In genomic region chr5:10301266-10301665, GRCh38 we compare ENCODE assay signal across 13 cellular contexts. TPM values are rescaled to one million over a fixed set of nuclear protein-coding genes. Genes with fewer than 3 reads are reported as not detected.
A peak's percentile ranks its signal among the peaks of the same experiment; 100 is the strongest.
DNase-seq lines count a peak whose midpoint lies in the region; ATAC-seq and TF ChIP-seq lines count a peak whose summit lies in the region.
"Had no signal": no experiment of that assay in that cellular context is flagged by ENCODE, and none has a peak within 500 bp of the region (broad histone marks: within the 10 kb centered on the region; RNA-seq: fewer than 3 reads in every experiment).

No MANE protein-coding gene starts in this region.

- H4K20me1 ChIP-seq in GM23338 (replicated peaks; ENCODE audit: insufficient read depth), result peaks cover 6% of the 10 kb centered on the region; the same call in 1 of the 2 replicates

- peaks cover 5% of the 10 kb centered on the region for H3K9me3 Mint-ChIP-seq in GM23338

- no peak for TF ChIP-seq CTCF in Peyer's patch (IDR thresholded peaks at IDR 0.05)
- no peak for TF ChIP-seq CTCF in foreskin fibroblast (IDR thresholded peaks at IDR 0.05; ENCODE audit: low read depth, low read length)
- no peak for TF ChIP-seq CTCF in GM23338 (conservative IDR thresholded peaks at IDR 0.05; ENCODE audit: low read depth in 2 of 2)

- in situ Hi-C loops in Caki2 (cut with HindIII; ENCODE audit: low pct_unique_long_range_greater_than_20kb, low sequenced_read_pairs), result no loop called here

- H3K4me2 ChIP-seq in GM23338, result no peak overlapping the region

- peaks cover 20% of the 10 kb centered on the region for H3K4me1 Mint-ChIP-seq in GM23338

- no peaks in the 10 kb centered on the region for H3K9me2 ChIP-seq in GM23338 (ENCODE audit: insufficient read depth)

- H3K27me3 Mint-ChIP-seq in GM23338 (ENCODE audit: insufficient read depth, low read depth, poor library complexity), result peaks cover 1% of the 10 kb centered on the region

- DNase-seq in Caki2 (ENCODE audit: low read depth) (peak; percentile 55), NCI-H1105 (lab: John Stamatoyannopoulos, UW) (peak; percentile 79), Peyer's patch (peak in 2 of 3 donors; percentile 63 to 82), left colon (peak; percentile 50 to 69), foreskin fibroblast (no peak), hypothalamus (lab: John Stamatoyannopoulos, UW) (no peak), GM23338 (ENCODE audit: low spot score) (no peak)
- no peak for DNase-seq in activated CD4-positive, alpha-beta T cell treated with anti-CD3 and anti-CD28 coated beads, Interleukin-2, amount 50 U/mL, for 1 hour
- DNase-seq: activated CD4-positive, CD25-positive, alpha-beta regulatory T cell treated with anti-CD3 and anti-CD28 coated beads, Interleukin-2, amount 50 U/mL, for 72 hours; activated T-cell treated with anti-CD3 and anti-CD28 coated beads, Interleukin-2, amount 50 U/mL, for 1 hour; amniotic stem cell; nephron progenitor cell; NK-92 treated with Interleukin-12 subunit alpha and Interleukin-12 subunit beta, amount 100 ng/mL, for 24 hours had no signal

- H3K9me3 ChIP-seq in Peyer's patch, result no peaks in the 10 kb centered on the region

- H3K4me3 Mint-ChIP-seq in GM23338, result no peak overlapping the region
- H3K4me3 Mint-ChIP-seq: nephron progenitor cell had no signal

- peaks cover 24% of the 10 kb centered on the region for H3K36me3 Mint-ChIP-seq in GM23338 (ENCODE audit: low read depth)

- TF ChIP-seq POLR2A in Peyer's patch (IDR thresholded peaks at IDR 0.05), result no peak

- H3K27me3 ChIP-seq in Peyer's patch (no peaks in the 10 kb centered on the region), GM23338 (ENCODE audit: insufficient read depth) (no peaks in the 10 kb centered on the region)

- intact Hi-C loops in left colon (cut with DNase I, micrococcal nuclease), result no loop called here

- ATAC-seq in left colon (peak; percentile 62), GM23338 (no peak)

- H3K36me3 ChIP-seq in Peyer's patch (peaks cover 0 to 3% (median 0%) of the 10 kb centered on the region in 3 donors), GM23338 (ENCODE audit: insufficient read depth) (no peaks in the 10 kb centered on the region; the same call in 1 of the 2 replicates)

- peaks cover 0 to 23% (median 0%) of the 10 kb centered on the region in 4 donors for H3K4me1 ChIP-seq in Peyer's patch
- peaks cover 7% of the 10 kb centered on the region for H3K4me1 ChIP-seq in GM23338 (ENCODE audit: insufficient read depth)

- no peak overlapping the region for H2AFZ ChIP-seq in GM23338

- peaks cover 13% of the 10 kb centered on the region for H3K79me2 ChIP-seq in GM23338 (replicated peaks; ENCODE audit: insufficient read depth)

- no peaks in the 10 kb centered on the region for H3F3A ChIP-seq in GM23338 (replicated peaks; ENCODE audit: low read depth)

- H3K27ac Mint-ChIP-seq in GM23338, result no peak overlapping the region
- H3K27ac Mint-ChIP-seq: nephron progenitor cell had no signal

- H3K27ac ChIP-seq in Peyer's patch, result peak overlapping the region in 3 of 4 donors; percentile 67 to 94 (median 90)
- no peak overlapping the region for H3K27ac ChIP-seq in GM23338 (ENCODE audit: low read depth)

- H3K4me3 ChIP-seq in Peyer's patch (peak overlapping the region in 2 of 4 donors; percentile 7 to 42), foreskin fibroblast (ENCODE audit: low read depth in 1 of 2, low read length in 2 of 2) (no peak overlapping the region), GM23338 (no peak overlapping the region)

TF ChIP-seq in GM23338, 12 proteins besides CTCF, POLR2A, EP300 and RAD21 (continues in another document):
- TF ChIP-seq ETS1 (IDR thresholded peaks at IDR 0.05) (no peak), ZNF331 (CRISPR knock-in tag; IDR thresholded peaks at IDR 0.05; ENCODE audit: low read depth) (no peak), NANOG (IDR thresholded peaks at IDR 0.05; ENCODE audit: borderline replicate concordance) (no peak), CREB1 (CRISPR knock-in tag; IDR thresholded peaks at IDR 0.05; ENCODE audit: low read depth) (no peak), ZNF114 (CRISPR knock-in tag; IDR thresholded peaks at IDR 0.05) (no peak), REST (IDR thresholded peaks at IDR 0.05; ENCODE audit: unreplicated experiment) (no peak), STAT1 (IDR thresholded peaks at IDR 0.05; ENCODE audit: unreplicated experiment) (no peak), POLR2AphosphoS5 (IDR thresholded peaks at IDR 0.05; ENCODE audit: low read depth) (no peak), EZH2 (IDR thresholded peaks at IDR 0.05; ENCODE audit: low read depth, unreplicated experiment) (no peak)

RNA-seq across cellular contexts. Expression of gene CMBL, which starts 6.4 kb away (rescaled TPM):
- 141 and 219 TPM in 2 replicates for total RNA-seq in Caki2 (2014; rRNA removed; shearing (Covaris generic); ENCODE audit: low replicate concordance)
- total RNA-seq in Peyer's patch (100 to 1,000 TPM in 3 of 4 donors, 10 to 100 TPM in 1; 17.3 to 166 (median 120) TPM), left colon (100 to 1,000 TPM; 172 to 182 TPM)
- 13.2 and 23.3 TPM in 2 replicates for total RNA-seq in GM23338 (2014; rRNA removed; shearing (Covaris generic))
- 23.5 and 24.1 TPM in 2 replicates for polyA plus RNA-seq in GM23338 (2016; fragmentation: Nextera tagmentation; extraction: Ambion mirVana)

RNA-seq across cellular contexts. Expression of gene CCT5, which starts 51.2 kb away (rescaled TPM):
- 636 and 700 TPM in 2 replicates for total RNA-seq in Caki2 (2014; rRNA removed; shearing (Covaris generic); ENCODE audit: low replicate concordance)
- total RNA-seq in Peyer's patch (100 to 1,000 TPM in 1 of 4 donors, 10 to 100 TPM in 3; 61.9 to 113 (median 81.0) TPM), left colon (100 to 1,000 TPM; 136 to 150 TPM)
- total RNA-seq in GM23338 (2014; rRNA removed; shearing (Covaris generic)), result 604 and 661 TPM in 2 replicates
- 576 and 627 TPM in 2 replicates for polyA plus RNA-seq in GM23338 (2016; fragmentation: Nextera tagmentation; extraction: Ambion mirVana)

RNA-seq across cellular contexts. Expression of gene ATPSCKMT, which starts 51.6 kb away (rescaled TPM):
- total RNA-seq in Caki2 (2014; rRNA removed; shearing (Covaris generic); ENCODE audit: low replicate concordance), result 16.4 and 26.8 TPM in 2 replicates
- total RNA-seq in Peyer's patch, result 10 to 100 TPM; 14.9 to 25.6 (median 21.3) TPM
- 10 to 100 TPM; 13.2 to 17.4 TPM for total RNA-seq in left colon
- 19.3 and 22.9 TPM in 2 replicates for total RNA-seq in GM23338 (2014; rRNA removed; shearing (Covaris generic))
- polyA plus RNA-seq in GM23338 (2016; fragmentation: Nextera tagmentation; extraction: Ambion mirVana), result 8.9 and 10.0 TPM in 2 replicates

RNA-seq across cellular contexts. Expression of gene MARCHF6, which starts 52.2 kb away (rescaled TPM):
- total RNA-seq in Caki2 (2014; rRNA removed; shearing (Covaris generic); ENCODE audit: low replicate concordance), result 25.8 and 26.1 TPM in 2 replicates
- 100 to 1,000 TPM in 3 of 4 donors, 10 to 100 TPM in 1; 88.3 to 228 (median 174) TPM for total RNA-seq in Peyer's patch
- total RNA-seq in left colon, result 100 to 1,000 TPM; 153 to 168 TPM
- total RNA-seq in GM23338 (2014; rRNA removed; shearing (Covaris generic)), result 72.7 and 77.5 TPM in 2 replicates
- 50.9 and 70.8 TPM in 2 replicates for polyA plus RNA-seq in GM23338 (2016; fragmentation: Nextera tagmentation; extraction: Ambion mirVana)

Comparison
In these comparisons a context has a peak if more than half of its experiments do, and no peak if none do; other contexts are left out.
1. DNase-seq: peak in Caki2 (single experiment), NCI-H1105 (single experiment), Peyer's patch (2 of 3) and left colon (2 of 2); none in foreskin fibroblast (0 of 2), hypothalamus (0 of 51), GM23338 (single experiment) and activated CD4-positive, alpha-beta T cell treated with anti-CD3 and anti-CD28 coated beads, Interleukin-2, amount 50 U/mL, for 1 hour (single experiment).